19 cellular contexts compared by ENCODE assay signal in genomic region chr4:150584198-150584593, GRCh38. TPM values are rescaled to one million over a fixed set of nuclear protein-coding genes. Genes with fewer than 3 reads are reported as not detected.
DNase-seq lines count a peak whose midpoint lies in the region; ATAC-seq, FAIRE-seq and TF ChIP-seq lines count a peak whose summit lies in the region.
"Had no signal": no experiment of that assay in that cellular context is flagged by ENCODE, and none has a peak within 500 bp of the region (broad histone marks: within the 10 kb centered on the region; RNA-seq: fewer than 3 reads in every experiment).

No MANE protein-coding gene starts in this region.

- peak overlapping the region; percentile 79 for H2AFZ ChIP-seq in osteoblast (ENCODE audit: low read length)

- H3K9me3 ChIP-seq in BE2C (no peaks in the 10 kb centered on the region), osteoblast (ENCODE audit: low read depth, low read length) (no peaks in the 10 kb centered on the region)
- H3K9me3 ChIP-seq: adrenal gland had no signal

- H3K79me2 ChIP-seq in osteoblast (ENCODE audit: insufficient read depth, low read length) = peaks cover 91% of the 10 kb centered on the region

- H3K36me3 ChIP-seq in BE2C = peaks cover 66% of the 10 kb centered on the region
- peaks cover 3% of the 10 kb centered on the region for H3K36me3 ChIP-seq in osteoblast (ENCODE audit: insufficient read depth, low read length)
- H3K36me3 ChIP-seq: adrenal gland had no signal

- H3K4me1 ChIP-seq in BE2C = no peaks in the 10 kb centered on the region
- peaks cover 2% of the 10 kb centered on the region for H3K4me1 ChIP-seq in osteoblast (ENCODE audit: insufficient read depth, low read length)
- H3K4me1 ChIP-seq: adrenal gland had no signal

- ATAC-seq in HG02840 (IDR thresholded peaks at IDR 0.05; ENCODE audit: low FRiP score, unreplicated experiment) = no peak
- ATAC-seq: activated T-cell treated with anti-CD3 and anti-CD28 coated beads, Interleukin-2, amount 50 U/mL, for 4 hours had no signal

- TF ChIP-seq CTCF in BE2C (IDR thresholded peaks at IDR 0.05; ENCODE audit: low read depth, low read length) (no peak), astrocyte of the spinal cord (IDR thresholded peaks at IDR 0.05; ENCODE audit: low read depth, low read length) (no peak), osteoblast (IDR thresholded peaks at IDR 0.05; ENCODE audit: extremely low read depth, low read depth, low read length) (no peak)

- in situ Hi-C loops in astrocyte of the spinal cord (cut with HindIII; ENCODE audit: low sequenced_read_pairs) = no loop called here

- H3K4me3 ChIP-seq in BE2C (ENCODE audit: low read depth, low read length) (peak overlapping the region; percentile 91), astrocyte of the spinal cord (ENCODE audit: low read depth, low read length) (peak overlapping the region; percentile 57), iPS-11a (ENCODE audit: low read depth, low read length) (peak overlapping the region; percentile 52), osteoblast (ENCODE audit: insufficient read depth, low read length) (peak overlapping the region; percentile 84)

- peak overlapping the region; percentile 53 for H3K27ac ChIP-seq in osteoblast (ENCODE audit: low read depth, low read length)
- H3K27ac ChIP-seq: stomach had no signal

- no peaks in the 10 kb centered on the region for H3K27me3 ChIP-seq in BE2C
- no peaks in the 10 kb centered on the region for H3K27me3 ChIP-seq in osteoblast (ENCODE audit: insufficient read depth, low read length)
- H3K27me3 ChIP-seq: adrenal gland, stomach had no signal

- no peak for FAIRE-seq in HTR-8/SVneo (lab: Jason Lieb, UNC)
- FAIRE-seq: GM18507, small intestine had no signal

- DNase-seq in BE2C (no peak), astrocyte of the spinal cord (ENCODE audit: low read depth, low spot score) (no peak), osteoblast (ENCODE audit: insufficient read length, low spot score, missing footprints) (no peak), HK-2 (ENCODE audit: unreplicated experiment) (no peak), HTR-8/SVneo (ENCODE audit: insufficient read length, low spot score) (no peak)
- no peak for DNase-seq in stimulated activated CD4-positive, alpha-beta T cell treated with anti-CD3 and anti-CD28 coated beads, Interleukin-4, amount 100 ng/mL, for 4 hours
- DNase-seq: activated CD4-positive, alpha-beta T cell treated with anti-CD3 and anti-CD28 coated beads, Interleukin-2, amount 10 ng/mL, durations not matched to agents 7 days and 5 days; activated T-cell treated with anti-CD3 and anti-CD28 coated beads, Interleukin-2, amount 50 U/mL, for 4 hours; Calu3; kidney glomerular epithelial cell; NCI-H187; NCI-H748 treated with DMSO at 0.1 percent for 48 hours; small intestine; stomach had no signal

- H3K4me2 ChIP-seq in osteoblast (ENCODE audit: insufficient read depth, low read length) = peak overlapping the region; percentile 77

- no peaks in the 10 kb centered on the region for H4K20me1 ChIP-seq in osteoblast (ENCODE audit: insufficient read depth, low read length)

RNA-seq across cellular contexts. Expression of gene MAB21L2, which starts 2.2 kb away (rescaled TPM):
- polyA plus RNA-seq in BE2C (2012; ENCODE audit: insufficient read depth, insufficient read length, low read depth) = 167 TPM
- 33.3 and 40.5 TPM in 2 replicates for total RNA-seq in osteoblast
- total RNA-seq: activated CD4-positive, alpha-beta T cell treated with anti-CD3 and anti-CD28 coated beads, Interleukin-2, amount 10 ng/mL, durations not matched to agents 7 days and 5 days; activated T-cell treated with anti-CD3 and anti-CD28 coated beads, Interleukin-2, amount 50 U/mL, for 4 hours; natural killer cell treated with Interleukin-12 subunit alpha and Interleukin-12 subunit beta and Interleukin-15 and Interleukin-18, amount 100 ng/mL, for 72 hours had no signal
